In genomic region chr20:62405108-62405980, GRCh38 we compare ENCODE assay signal across 8 cellular contexts. TPM values are rescaled to one million over a fixed set of nuclear protein-coding genes. Genes with fewer than 3 reads are reported as not detected.
DNase-seq lines count a peak whose midpoint lies in the region; ATAC-seq and TF ChIP-seq lines count a peak whose summit lies in the region.

No MANE protein-coding gene starts in this region.

- H2AK5ac ChIP-seq in mesendoderm (ENCODE audit: low read length) = no peak overlapping the region

- no peak for ATAC-seq in GM18907 (IDR thresholded peaks at IDR 0.05; ENCODE audit: unreplicated experiment)

- no peak overlapping the region for H3K4ac ChIP-seq in mesendoderm (ENCODE audit: low read depth, low read length)

- DNase-seq in NCI-H2227 (lab: John Stamatoyannopoulos, UW; ENCODE audit: unreplicated experiment) = peak; percentile 61
- DNase-seq in NCI-H2227 treated with DMSO at 0.1 percent for 48 hours (lab: John Stamatoyannopoulos, UW) = no peak
- DNase-seq in NT2/D1 (ENCODE audit: low read depth, low spot score) = no peak
- peak; percentile 70 for DNase-seq in choroid plexus epithelial cell (ENCODE audit: low read depth)
- peak; percentile 69 for DNase-seq in mesendoderm
- no peak for DNase-seq in LoVo (ENCODE audit: low spot score)
- no peak for DNase-seq in NCI-H1694 treated with DMSO at 0.1 percent for 48 hours (lab: John Stamatoyannopoulos, UW)

- H2BK120ac ChIP-seq in mesendoderm (ENCODE audit: low read depth, low read length) = no peak overlapping the region

- H3K36me3 ChIP-seq in NT2/D1 (ENCODE audit: insufficient read depth, insufficient read length, low read length) (peaks cover 21% of the 10 kb centered on the region), mesendoderm (ENCODE audit: control insufficient read depth, insufficient read depth, low read length) (no peaks in the 10 kb centered on the region)

- H3K27ac ChIP-seq in mesendoderm (ENCODE audit: low read depth, low read length) = no peak overlapping the region

- H3K27me3 ChIP-seq in NT2/D1 (ENCODE audit: insufficient read depth, insufficient read length) (peaks cover 25% of the 10 kb centered on the region), mesendoderm (ENCODE audit: insufficient read depth, low read length, poor library complexity) (no peaks in the 10 kb centered on the region)

- no peak overlapping the region for H4K8ac ChIP-seq in mesendoderm (ENCODE audit: low read depth, low read length)

- H3K18ac ChIP-seq in mesendoderm (ENCODE audit: low read length) = no peak overlapping the region

- no peak overlapping the region for H2BK15ac ChIP-seq in mesendoderm (replicated peaks; ENCODE audit: low read depth)

- H3K23ac ChIP-seq in mesendoderm (ENCODE audit: low read length) = no peak overlapping the region

- no peak overlapping the region for H2BK5ac ChIP-seq in mesendoderm (ENCODE audit: low read length)

- peak; percentile 76 for TF ChIP-seq CTCF in choroid plexus epithelial cell (conservative IDR thresholded peaks at IDR 0.05; ENCODE audit: low read depth, low read length)

- no peak overlapping the region for H4K5ac ChIP-seq in mesendoderm (ENCODE audit: low read length)

- no CpG with 5 or more reads among the region's 23 CpGs for whole genome bisulfite sequencing in mesendoderm (ENCODE audit: extremely low coverage, insufficient coverage, low lambda C conversion rate)

- H3K9me3 ChIP-seq in NT2/D1 (ENCODE audit: insufficient read depth, low read length) = no peaks in the 10 kb centered on the region

- H3K4me1 ChIP-seq in NT2/D1 (ENCODE audit: insufficient read depth, insufficient read length) = peaks cover 33% of the 10 kb centered on the region
- H3K4me1 ChIP-seq in mesendoderm (ENCODE audit: control insufficient read depth, low read depth, low read length) = peaks cover 3% of the 10 kb centered on the region

- H3K4me3 ChIP-seq in NT2/D1 (ENCODE audit: insufficient read length, low read depth) (no peak overlapping the region), choroid plexus epithelial cell (ENCODE audit: low read depth, low read length) (no peak overlapping the region), mesendoderm (ENCODE audit: low read length) (no peak overlapping the region)

- H3K79me1 ChIP-seq in mesendoderm (ENCODE audit: low read length) = peaks cover 2% of the 10 kb centered on the region

- H3K56ac ChIP-seq in mesendoderm (ENCODE audit: low read length) = no peak overlapping the region

- H3K79me2 ChIP-seq in mesendoderm (ENCODE audit: control insufficient read depth, insufficient read depth, low read length) = no peaks in the 10 kb centered on the region

- peak overlapping the region; percentile 72 for H3K9ac ChIP-seq in NT2/D1 (ENCODE audit: insufficient read length, low read depth)
- H3K9ac ChIP-seq in mesendoderm (ENCODE audit: low read length) = no peak overlapping the region

- H3K4me2 ChIP-seq in mesendoderm (ENCODE audit: low read length) = no peak overlapping the region

RNA-seq across cellular contexts. Expression of gene CABLES2, which starts 1.7 kb away (rescaled TPM):
- polyA plus RNA-seq in mesendoderm (2013, experiment 1 of 2) = 4.4 TPM
- polyA plus RNA-seq in mesendoderm (2013, experiment 2 of 2) = 4.3 TPM

RNA-seq across cellular contexts. Expression of gene RPS21, which starts 18.4 kb away (rescaled TPM):
- polyA plus RNA-seq in mesendoderm (2013, experiment 1 of 2) = 3,271 TPM
- 3,207 TPM for polyA plus RNA-seq in mesendoderm (2013, experiment 2 of 2)

RNA-seq across cellular contexts. Expression of gene RBBP8NL, which starts 22.0 kb away (rescaled TPM):
- polyA plus RNA-seq in mesendoderm (2013, experiment 1 of 2) = 0.31 TPM
- 0.36 TPM for polyA plus RNA-seq in mesendoderm (2013, experiment 2 of 2)

RNA-seq across cellular contexts. Expression of gene LAMA5, which starts 38.2 kb away (rescaled TPM):
- polyA plus RNA-seq in mesendoderm (2013, experiment 1 of 2) = 39.1 TPM
- polyA plus RNA-seq in mesendoderm (2013, experiment 2 of 2) = 37.2 TPM

Comparison
In these comparisons a context has a peak if more than half of its experiments do, and no peak if none do; other contexts are left out.
1. DNase-seq: peak in NCI-H2227 (single experiment), choroid plexus epithelial cell (single experiment) and mesendoderm (single experiment); none in NCI-H2227 treated with DMSO at 0.1 percent for 48 hours (single experiment), NT2/D1 (single experiment), LoVo (single experiment) and NCI-H1694 treated with DMSO at 0.1 percent for 48 hours (single experiment).